ENCODE assay signal across 7 cellular contexts in genomic region chr2:48344441-48344756, GRCh38. TPM values are rescaled to one million over a fixed set of nuclear protein-coding genes. Genes with fewer than 3 reads are reported as not detected.
DNase-seq lines count a peak whose midpoint lies in the region; ATAC-seq and TF ChIP-seq lines count a peak whose summit lies in the region.

No MANE protein-coding gene starts in this region.

- CTCF ChIA-PET in HEK293 (lab: Yijun Ruan, JAX): no interaction called here

- peaks cover 28% of the 10 kb centered on the region for H3K4me1 Mint-ChIP-seq in stimulated activated memory B cell treated with anti-CD40 and anti-IgM and Interleukin-4, amounts not matched to agents 10 μg/mL and 1 μg/mL and 100 μg/mL, for 72 hours

- DNase-seq in fibroblast of pulmonary artery (ENCODE audit: low read depth) (no peak), cerebellum (ENCODE audit: low spot score) (no peak), COLO829 (ENCODE audit: low spot score) (no peak)

- no peaks in the 10 kb centered on the region for H3K9me3 ChIP-seq in HEK293 (ENCODE audit: control insufficient read depth, insufficient read depth, low read depth, low read length)

- no peak for ATAC-seq in stimulated activated memory B cell treated with anti-CD40 and anti-IgM and Interleukin-4, amounts not matched to agents 10 μg/mL and 1 μg/mL and 100 μg/mL, for 72 hours
- no peak for ATAC-seq in GM19023 (IDR thresholded peaks at IDR 0.05; ENCODE audit: unreplicated experiment)

- peak overlapping the region; percentile 60 for H3K4me3 Mint-ChIP-seq in stimulated activated memory B cell treated with anti-CD40 and anti-IgM and Interleukin-4, amounts not matched to agents 10 μg/mL and 1 μg/mL and 100 μg/mL, for 72 hours

- H3K36me3 Mint-ChIP-seq in stimulated activated memory B cell treated with anti-CD40 and anti-IgM and Interleukin-4, amounts not matched to agents 10 μg/mL and 1 μg/mL and 100 μg/mL, for 72 hours: peaks cover 37% of the 10 kb centered on the region

- TF ChIP-seq CTCF in HEK293 (tag by site-specific recombination; IDR thresholded peaks at IDR 0.05) (no peak), WI38 (IDR thresholded peaks at IDR 0.05; ENCODE audit: low read depth, low read length) (no peak), fibroblast of pulmonary artery (IDR thresholded peaks at IDR 0.05; ENCODE audit: low read length, missing control alignments) (no peak)

- peak overlapping the region; percentile 4; the same call in 1 of the 2 replicates for H3K27ac ChIP-seq in HEK293 (ENCODE audit: extremely low read depth, low read depth, low read length)

- peak overlapping the region; percentile 78 for H3K27ac Mint-ChIP-seq in stimulated activated memory B cell treated with anti-CD40 and anti-IgM and Interleukin-4, amounts not matched to agents 10 μg/mL and 1 μg/mL and 100 μg/mL, for 72 hours

- H3K4me3 ChIP-seq in HEK293 (ENCODE audit: low read depth, low read length): peak overlapping the region; percentile 13
- peak overlapping the region; percentile 57 for H3K4me3 ChIP-seq in WI38 (ENCODE audit: low read depth, low read length)
- H3K4me3 ChIP-seq in fibroblast of pulmonary artery (replicated peaks; ENCODE audit: low read depth, low read length): peak overlapping the region; percentile 54

- no peaks in the 10 kb centered on the region for H3K27me3 Mint-ChIP-seq in stimulated activated memory B cell treated with anti-CD40 and anti-IgM and Interleukin-4, amounts not matched to agents 10 μg/mL and 1 μg/mL and 100 μg/mL, for 72 hours

- peaks cover 0 to 8% of the 10 kb centered on the region in 2 experiments; a peak in 1 of 3 replicates for H3K36me3 ChIP-seq in HEK293 (ENCODE audit: control insufficient read depth in 2 of 2, insufficient read depth in 1 of 2, low read length in 2 of 2)

- POLR2A ChIA-PET in HEK293 (lab: Yijun Ruan, JAX): no interaction called here

- peaks cover 4% of the 10 kb centered on the region for H3K9me3 Mint-ChIP-seq in stimulated activated memory B cell treated with anti-CD40 and anti-IgM and Interleukin-4, amounts not matched to agents 10 μg/mL and 1 μg/mL and 100 μg/mL, for 72 hours

- H3K4me1 ChIP-seq in HEK293 (ENCODE audit: control insufficient read depth, insufficient read depth, low read length): peaks cover 8% of the 10 kb centered on the region; the same call in 1 of the 2 replicates

TF ChIP-seq in HEK293, 187 proteins besides CTCF, POLR2A, EP300 and RAD21:
- no peak for TF ChIP-seq ZNF221 (tag by site-specific recombination; IDR thresholded peaks at IDR 0.05; ENCODE audit: borderline replicate concordance)
- TF ChIP-seq ZNF10 (tag by site-specific recombination; IDR thresholded peaks at IDR 0.05): no peak
- 0 out of 2 replicates have a peak, but pooled peaks have one; percentile 15 for TF ChIP-seq TRIM28 (IDR thresholded peaks at IDR 0.05; ENCODE audit: borderline replicate concordance, low read length)
- 0 out of 2 replicates have a peak, but pooled peaks have one; percentile 2 for TF ChIP-seq ZXDB (tag by site-specific recombination; IDR thresholded peaks at IDR 0.05)
- TF ChIP-seq TCF7L2 (IDR thresholded peaks at IDR 0.05; ENCODE audit: borderline replicate concordance, low read depth, low read length): peak; percentile 24; the same call in 1 of the 2 replicates
- TF ChIP-seq, protein P1, sequence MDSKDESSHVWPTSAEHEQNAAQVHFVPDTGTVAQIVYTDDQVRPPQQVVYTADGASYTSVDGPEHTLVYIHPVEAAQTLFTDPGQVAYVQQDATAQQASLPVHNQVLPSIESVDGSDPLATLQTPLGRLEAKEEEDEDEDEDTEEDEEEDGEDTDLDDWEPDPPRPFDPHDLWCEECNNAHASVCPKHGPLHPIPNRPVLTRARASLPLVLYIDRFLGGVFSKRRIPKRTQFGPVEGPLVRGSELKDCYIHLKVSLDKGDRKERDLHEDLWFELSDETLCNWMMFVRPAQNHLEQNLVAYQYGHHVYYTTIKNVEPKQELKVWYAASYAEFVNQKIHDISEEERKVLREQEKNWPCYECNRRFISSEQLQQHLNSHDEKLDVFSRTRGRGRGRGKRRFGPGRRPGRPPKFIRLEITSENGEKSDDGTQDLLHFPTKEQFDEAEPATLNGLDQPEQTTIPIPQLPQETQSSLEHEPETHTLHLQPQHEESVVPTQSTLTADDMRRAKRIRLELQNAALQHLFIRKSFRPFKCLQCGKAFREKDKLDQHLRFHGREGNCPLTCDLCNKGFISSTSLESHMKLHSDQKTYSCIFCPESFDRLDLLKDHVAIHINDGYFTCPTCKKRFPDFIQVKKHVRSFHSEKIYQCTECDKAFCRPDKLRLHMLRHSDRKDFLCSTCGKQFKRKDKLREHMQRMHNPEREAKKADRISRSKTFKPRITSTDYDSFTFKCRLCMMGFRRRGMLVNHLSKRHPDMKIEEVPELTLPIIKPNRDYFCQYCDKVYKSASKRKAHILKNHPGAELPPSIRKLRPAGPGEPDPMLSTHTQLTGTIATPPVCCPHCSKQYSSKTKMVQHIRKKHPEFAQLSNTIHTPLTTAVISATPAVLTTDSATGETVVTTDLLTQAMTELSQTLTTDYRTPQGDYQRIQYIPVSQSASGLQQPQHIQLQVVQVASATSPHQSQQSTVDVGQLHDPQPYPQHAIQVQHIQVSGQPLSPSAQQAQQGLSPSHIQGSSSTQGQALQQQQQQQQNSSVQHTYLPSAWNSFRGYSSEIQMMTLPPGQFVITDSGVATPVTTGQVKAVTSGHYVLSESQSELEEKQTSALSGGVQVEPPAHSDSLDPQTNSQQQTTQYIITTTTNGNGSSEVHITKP (tag by site-specific recombination; IDR thresholded peaks at IDR 0.05): peak; percentile 34; the same call in 1 of the 2 replicates
- no peak for TF ChIP-seq GLI2 (tag by site-specific recombination; IDR thresholded peaks at IDR 0.05; ENCODE audit: borderline replicate concordance, low read depth)
- no peak for TF ChIP-seq ZBTB49 (tag by site-specific recombination; IDR thresholded peaks at IDR 0.05; ENCODE audit: low read depth)

RNA-seq across cellular contexts. Expression of gene FOXN2, which starts 29.9 kb away (rescaled TPM):
- total RNA-seq in cerebellum: 48.8 TPM
